Comparison of ENCODE assay signal across 1 cellular context in the genomic region with DNA sequence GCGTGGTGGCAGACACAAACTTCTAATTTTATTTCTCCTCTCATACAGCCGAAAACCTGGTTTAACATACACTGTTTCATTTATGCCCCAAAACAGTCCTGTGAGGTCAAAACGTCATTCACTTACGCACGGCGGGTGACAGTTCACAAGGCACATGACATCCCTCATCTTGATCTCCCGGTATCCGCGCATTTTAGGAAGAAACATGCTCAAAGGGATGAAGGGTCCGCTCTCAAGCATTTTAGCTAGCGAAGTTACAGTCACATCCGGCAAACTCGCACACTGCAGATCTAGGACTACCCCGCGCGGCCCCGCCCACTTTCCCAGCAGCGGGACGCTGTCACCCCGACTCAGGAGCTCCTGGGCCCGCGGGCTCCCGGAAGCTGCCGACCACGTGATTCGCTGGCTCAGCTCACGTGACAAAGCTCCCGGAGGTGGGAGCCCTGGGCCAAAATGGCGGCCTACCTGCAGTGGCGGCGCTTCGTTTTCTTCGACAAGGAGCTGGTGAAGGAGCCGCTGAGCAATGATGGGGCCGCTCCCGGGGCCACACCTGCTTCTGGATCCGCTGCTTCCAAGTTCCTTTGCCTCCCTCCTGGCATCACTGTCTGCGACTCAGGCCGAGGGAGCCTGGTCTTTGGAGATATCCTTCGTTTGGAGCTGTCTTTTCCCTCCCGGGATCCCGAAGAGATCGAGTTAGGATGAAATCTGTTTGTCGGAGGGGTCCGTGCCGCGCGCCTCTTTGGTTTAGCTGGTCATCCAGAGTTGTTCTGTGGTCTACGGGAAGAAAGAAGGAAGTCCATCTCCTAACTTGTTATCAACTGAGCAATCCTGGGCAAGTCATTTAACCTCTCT.
TF ChIP-seq lines count a peak whose summit lies in the region.

A gene (plus strand): TSS at position 448 of the 852 bp plus-strand sequence. CDS start 6 bp downstream, at position 454.

TF ChIP-seq in IMR-90, 13 proteins besides CTCF, POLR2A, EP300 and RAD21 (continued from another document):
- no peak for TF ChIP-seq CEBPB (IDR thresholded peaks at IDR 0.05; ENCODE audit: low read depth, low read length)
- TF ChIP-seq, protein P1, sequence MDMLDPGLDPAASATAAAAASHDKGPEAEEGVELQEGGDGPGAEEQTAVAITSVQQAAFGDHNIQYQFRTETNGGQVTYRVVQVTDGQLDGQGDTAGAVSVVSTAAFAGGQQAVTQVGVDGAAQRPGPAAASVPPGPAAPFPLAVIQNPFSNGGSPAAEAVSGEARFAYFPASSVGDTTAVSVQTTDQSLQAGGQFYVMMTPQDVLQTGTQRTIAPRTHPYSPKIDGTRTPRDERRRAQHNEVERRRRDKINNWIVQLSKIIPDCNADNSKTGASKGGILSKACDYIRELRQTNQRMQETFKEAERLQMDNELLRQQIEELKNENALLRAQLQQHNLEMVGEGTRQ (IDR thresholded peaks at IDR 0.05; ENCODE audit: low read depth, low read length): peak; percentile 99
- no peak for TF ChIP-seq MAFK (IDR thresholded peaks at IDR 0.05; ENCODE audit: low read depth, low read length)
- TF ChIP-seq CHD1 (IDR thresholded peaks at IDR 0.05; ENCODE audit: low read depth, low read length): no peak
- no peak for TF ChIP-seq RCOR1 (IDR thresholded peaks at IDR 0.05; ENCODE audit: insufficient replicate concordance, low read length)
- no peak for TF ChIP-seq NFE2L2 (IDR thresholded peaks at IDR 0.05; ENCODE audit: low read depth, low read length)
- TF ChIP-seq FOS (IDR thresholded peaks at IDR 0.05; ENCODE audit: low read depth, low read length): peak; percentile 77; the same call in 1 of the 2 replicates
TF ChIP-seq in IMR-90: peak in this region for 5.
